ENCODE assay signal across 8 cellular contexts in the genomic region with DNA sequence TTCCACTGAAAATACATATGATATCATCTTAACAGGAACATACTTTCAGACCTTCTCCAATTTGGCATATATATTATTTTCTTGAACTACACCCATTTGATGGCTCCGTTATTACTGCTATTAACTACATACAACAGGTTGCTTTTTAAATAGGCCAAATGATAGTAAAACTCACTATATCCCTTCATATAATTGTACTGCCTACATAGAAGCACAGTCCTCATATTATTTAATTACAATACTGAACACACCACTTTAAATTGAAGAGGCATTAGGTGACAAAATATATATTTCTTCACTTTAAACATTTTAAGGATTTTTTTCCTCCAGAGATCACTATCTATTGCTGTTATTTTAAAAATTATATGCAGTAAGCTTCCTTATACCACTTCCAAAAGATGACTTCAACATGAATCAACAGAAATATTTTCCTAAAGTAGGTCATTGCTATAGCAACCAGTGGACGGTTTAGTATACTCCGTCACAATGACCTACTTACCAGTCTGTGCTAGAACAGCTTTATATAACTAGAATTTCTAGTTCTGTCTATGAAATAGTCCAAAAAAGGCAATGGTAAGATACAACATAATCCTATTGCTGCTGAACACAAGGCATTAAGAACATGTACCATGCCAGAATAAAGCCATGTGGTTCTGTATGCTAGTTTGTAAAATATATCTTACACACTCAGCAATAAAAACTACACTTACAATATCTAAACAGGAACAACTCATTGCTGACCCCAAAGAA. TPM values are rescaled to one million over a fixed set of nuclear protein-coding genes. Genes with fewer than 3 reads are reported as not detected.
DNase-seq lines count a peak whose midpoint lies in the region; ATAC-seq and TF ChIP-seq lines count a peak whose summit lies in the region.

No MANE protein-coding gene starts in this region.

- H3K9me3 Mint-ChIP-seq in activated CD4-positive, alpha-beta T cell treated with anti-CD3 and anti-CD28 coated beads for 36 hours (ENCODE audit: low read depth) = no peaks in the 10 kb centered on the region

- TF ChIP-seq POLR2A in GM18505 (IDR thresholded peaks at IDR 0.05; ENCODE audit: borderline replicate concordance, extremely low read depth, insufficient read depth, insufficient read length) = no peak

- no peak for DNase-seq in activated CD4-positive, alpha-beta T cell treated with anti-CD3 and anti-CD28 coated beads for 36 hours
- no peak for DNase-seq in activated CD4-positive, alpha-beta T cell treated with anti-CD3 and anti-CD28 coated beads, Interleukin-2, amount 50 U/mL, for 4 hours
- DNase-seq in RWPE1 (ENCODE audit: low spot score) (peak; percentile 82), mucosa of descending colon (peak in 1 of 3 donors; percentile 29), substantia nigra (lab: John Stamatoyannopoulos, UW) (no peak), GM13977 (ENCODE audit: low spot score) (no peak)
- peak in 1 of 3 donors; percentile 28 for DNase-seq in effector memory CD4-positive, alpha-beta T cell

- H3K4me3 Mint-ChIP-seq in activated CD4-positive, alpha-beta T cell treated with anti-CD3 and anti-CD28 coated beads for 36 hours = no peak overlapping the region

- in situ Hi-C loops in GM13977 (cut with MboI; ENCODE audit: low pct_unique_long_range_greater_than_20kb, low sequenced_read_pairs, unreplicated experiment) = no loop called here

- TF ChIP-seq CTCF in RWPE1 (conservative IDR thresholded peaks at IDR 0.05; ENCODE audit: low read depth) (no peak), mucosa of descending colon (IDR thresholded peaks at IDR 0.05) (no peak), GM13977 (IDR thresholded peaks at IDR 0.05; ENCODE audit: extremely low read depth, insufficient read depth, missing control alignments) (no peak)

- H3K27ac Mint-ChIP-seq in activated CD4-positive, alpha-beta T cell treated with anti-CD3 and anti-CD28 coated beads for 36 hours = peak overlapping the region; percentile 76

- H3K27ac ChIP-seq in RWPE1 (no peak overlapping the region), substantia nigra (ENCODE audit: low read depth, low read length, poor library complexity, severe bottlenecking) (no peak overlapping the region)
- H3K27ac ChIP-seq in effector memory CD4-positive, alpha-beta T cell (ENCODE audit: insufficient read depth, low read length, poor library complexity, severe bottlenecking) = peak overlapping the region; percentile 91

- peaks cover 41% of the 10 kb centered on the region for H3K4me1 Mint-ChIP-seq in activated CD4-positive, alpha-beta T cell treated with anti-CD3 and anti-CD28 coated beads for 36 hours

- POLR2A ChIA-PET in activated CD4-positive, alpha-beta T cell treated with anti-CD3 and anti-CD28 coated beads for 36 hours (lab: Charles Lee) = no interaction called here
- POLR2A ChIA-PET in RWPE1 (lab: Yijun Ruan, JAX; ENCODE audit: low non-redundant PET) = no interaction called here

- CTCF ChIA-PET in activated CD4-positive, alpha-beta T cell treated with anti-CD3 and anti-CD28 coated beads for 36 hours (lab: Charles Lee) = interaction anchor here (0.6 kb wide), 1 partner anchor 9 kb away, joined by 3 read pairs; no protein-coding TSS in a partner anchor
- CTCF ChIA-PET in RWPE1 (lab: Yijun Ruan, JAX) = interaction anchor here (0.6 to 1.0 kb wide), 2 partner anchors 13 to 51 kb away, joined by 4 to 7 read pairs; no protein-coding TSS in a partner anchor

- no peaks in the 10 kb centered on the region for H3K9me3 ChIP-seq in effector memory CD4-positive, alpha-beta T cell (ENCODE audit: control insufficient read depth, low read length)
- H3K9me3 ChIP-seq in mucosa of descending colon = no peaks in the 10 kb centered on the region

- peaks cover 13% of the 10 kb centered on the region for H3K4me1 ChIP-seq in effector memory CD4-positive, alpha-beta T cell (ENCODE audit: control insufficient read depth, insufficient read depth, low read length, poor library complexity, severe bottlenecking)
- H3K4me1 ChIP-seq in mucosa of descending colon (ENCODE audit: low read depth) = peaks cover 13% of the 10 kb centered on the region

- H3K27me3 ChIP-seq in effector memory CD4-positive, alpha-beta T cell (replicated peaks; ENCODE audit: control insufficient read depth, insufficient read depth, low read length, poor library complexity, severe bottlenecking) = no peaks in the 10 kb centered on the region

- no peaks in the 10 kb centered on the region for H3K36me3 ChIP-seq in effector memory CD4-positive, alpha-beta T cell (ENCODE audit: control insufficient read depth, insufficient read depth, low read length)
- no peaks in the 10 kb centered on the region for H3K36me3 ChIP-seq in mucosa of descending colon (ENCODE audit: low read depth)

- no peak overlapping the region for H3K4me3 ChIP-seq in effector memory CD4-positive, alpha-beta T cell (ENCODE audit: insufficient read depth, low read depth, low read length, poor library complexity, severe bottlenecking)
- H3K4me3 ChIP-seq in mucosa of descending colon = no peak overlapping the region

- intact Hi-C loops in activated CD4-positive, alpha-beta T cell treated with anti-CD3 and anti-CD28 coated beads for 36 hours (cut with DNase I, micrococcal nuclease) = loop anchor here (2.0 to 5.0 kb wide), 3 partner anchors 41 to 65 kb away; a partner anchor contains a TSS
- intact Hi-C loops in mucosa of descending colon (cut with DNase I, micrococcal nuclease) = no loop called here

- no peaks in the 10 kb centered on the region for H3K27me3 Mint-ChIP-seq in activated CD4-positive, alpha-beta T cell treated with anti-CD3 and anti-CD28 coated beads for 36 hours

- ATAC-seq in activated CD4-positive, alpha-beta T cell treated with anti-CD3 and anti-CD28 coated beads for 36 hours = peak; percentile 94
- ATAC-seq in mucosa of descending colon (peak; percentile 97), GM18505 (IDR thresholded peaks at IDR 0.05; ENCODE audit: unreplicated experiment) (no peak)

- no peaks in the 10 kb centered on the region for H3K36me3 Mint-ChIP-seq in activated CD4-positive, alpha-beta T cell treated with anti-CD3 and anti-CD28 coated beads for 36 hours (ENCODE audit: low read depth)

RNA-seq across cellular contexts. Expression of a gene that starts 40.5 kb away (rescaled TPM):
- 1 to 10 TPM; 5.0 to 5.8 TPM for total RNA-seq in activated CD4-positive, alpha-beta T cell treated with anti-CD3 and anti-CD28 coated beads for 36 hours
- 10 to 100 TPM; 11.0 to 17.6 (median 12.0) TPM for total RNA-seq in mucosa of descending colon

Comparison
In these comparisons a context has a peak if more than half of its experiments do, and no peak if none do; other contexts are left out.
1. intact Hi-C loops: an anchor here in activated CD4-positive, alpha-beta T cell treated with anti-CD3 and anti-CD28 coated beads for 36 hours (2.0 to 5.0 kb wide); none called in mucosa of descending colon.